29 cellular contexts compared by ENCODE assay signal in the genomic region with DNA sequence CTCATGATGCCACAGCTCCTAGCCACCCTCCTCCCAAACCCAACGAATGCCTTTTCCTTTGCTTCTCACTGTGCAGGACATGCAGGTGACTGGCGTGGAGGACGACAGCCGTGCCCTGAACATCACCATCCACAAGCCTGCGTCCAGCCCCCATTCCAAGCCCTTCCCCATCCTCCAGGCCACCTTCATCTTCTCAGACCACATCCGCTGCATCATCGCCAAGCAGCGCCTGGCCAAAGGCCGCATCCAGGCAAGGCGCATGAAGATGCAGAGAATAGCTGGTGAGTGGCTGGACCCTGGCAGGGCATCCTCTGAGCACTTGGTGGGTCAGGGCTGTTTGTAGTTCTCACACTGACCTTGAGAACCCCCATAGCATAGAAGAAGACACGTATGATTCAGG.
"Had no signal": no experiment of that assay in that cellular context is flagged by ENCODE, and none has a peak within 500 bp of the region (broad histone marks: within the 10 kb centered on the region; RNA-seq: fewer than 3 reads in every experiment).

No MANE protein-coding gene starts in this region.

- H3K27ac Mint-ChIP-seq: activated CD4-positive, alpha-beta memory T cell treated with anti-CD3 and anti-CD28 coated beads, Interleukin-2, amount 10 ng/mL, durations not matched to agents 7 days and 5 days; activated CD8-positive, alpha-beta memory T cell treated with anti-CD3 and anti-CD28 coated beads, Interleukin-2, amount 10 ng/mL, durations not matched to agents 7 days and 5 days; endodermal cell; progenitor cell of endocrine pancreas had no signal

- ATAC-seq: activated CD8-positive, alpha-beta memory T cell treated with anti-CD3 and anti-CD28 coated beads, Interleukin-2, amount 10 ng/mL, durations not matched to agents 7 days and 5 days; foreskin keratinocyte; heart right ventricle; left lobe of liver; lower lobe of right lung; mucosa of descending colon; natural killer cell treated with Interleukin-12 subunit alpha and Interleukin-12 subunit beta and Interleukin-15 and Interleukin-18, amount 100 ng/mL, for 72 hours; sciatic nerve had no signal

- H3K27me3 ChIP-seq: esophagus muscularis mucosa, foreskin keratinocyte, heart right ventricle, neutrophil, stomach, thyroid gland, upper lobe of left lung, vagina had no signal

- H3K27ac ChIP-seq: esophagus muscularis mucosa, foreskin keratinocyte, heart right ventricle, lower lobe of right lung, neutrophil, skin epidermis, stomach, thyroid gland, upper lobe of left lung, vagina had no signal

- H3K4me3 ChIP-seq: esophagus muscularis mucosa, heart right ventricle, lower lobe of right lung, mucosa of descending colon, skin epidermis, stomach, thyroid gland, upper lobe of left lung, vagina had no signal

- H3K9me3 Mint-ChIP-seq: activated CD4-positive, alpha-beta memory T cell treated with anti-CD3 and anti-CD28 coated beads, Interleukin-2, amount 10 ng/mL, durations not matched to agents 7 days and 5 days; endodermal cell; natural killer cell treated with Interleukin-12 subunit alpha and Interleukin-12 subunit beta and Interleukin-15 and Interleukin-18, amount 100 ng/mL, for 72 hours had no signal

- H3K4me3 Mint-ChIP-seq: activated CD4-positive, alpha-beta memory T cell treated with anti-CD3 and anti-CD28 coated beads, Interleukin-2, amount 10 ng/mL, durations not matched to agents 7 days and 5 days; activated CD8-positive, alpha-beta memory T cell treated with anti-CD3 and anti-CD28 coated beads, Interleukin-2, amount 10 ng/mL, durations not matched to agents 7 days and 5 days; endodermal cell; natural killer cell treated with Interleukin-12 subunit alpha and Interleukin-12 subunit beta and Interleukin-15 and Interleukin-18, amount 100 ng/mL, for 72 hours had no signal

- H3K27me3 Mint-ChIP-seq: activated CD4-positive, alpha-beta memory T cell treated with anti-CD3 and anti-CD28 coated beads, Interleukin-2, amount 10 ng/mL, durations not matched to agents 7 days and 5 days; activated CD8-positive, alpha-beta memory T cell treated with anti-CD3 and anti-CD28 coated beads, Interleukin-2, amount 10 ng/mL, durations not matched to agents 7 days and 5 days; natural killer cell treated with Interleukin-12 subunit alpha and Interleukin-12 subunit beta and Interleukin-15 and Interleukin-18, amount 100 ng/mL, for 72 hours; progenitor cell of endocrine pancreas had no signal

- DNase-seq: activated CD4-positive, alpha-beta memory T cell treated with anti-CD3 and anti-CD28 coated beads, Interleukin-2, amount 10 ng/mL, durations not matched to agents 7 days and 5 days; activated CD4-positive, alpha-beta T cell treated with anti-CD3 and anti-CD28 coated beads for 48 hours; activated CD4-positive, CD25-positive, alpha-beta regulatory T cell; activated CD8-positive, alpha-beta memory T cell treated with anti-CD3 and anti-CD28 coated beads, Interleukin-2, amount 10 ng/mL, durations not matched to agents 7 days and 5 days; activated effector memory CD4-positive, alpha-beta T cell treated with Interleukin-2 at 50 U/mL for 16 hours; activated naive CD4-positive, alpha-beta T cell treated with anti-CD3 and anti-CD28 coated beads, Interleukin-2, amount 50 U/mL, for 16 hours; activated T-cell treated with anti-CD3 and anti-CD28 coated beads, Interleukin-2, amount 50 U/mL, for 48 hours; amniotic stem cell; caudate nucleus; endodermal cell; foreskin keratinocyte; heart right ventricle; kidney glomerular epithelial cell; lower lobe of right lung; mesendoderm; mucosa of descending colon; stimulated activated CD4-positive, alpha-beta T cell treated with anti-CD3 and anti-CD28 coated beads, Interleukin-12 subunit alpha, Interleukin-12 subunit beta, amount 100 ng/mL, for 4 hours; stimulated activated CD4-positive, alpha-beta T cell treated with anti-CD3 and anti-CD28 coated beads, Interleukin-4, amount 100 ng/mL, for 1 hour; stomach; thyroid gland had no signal

- H3K4me1 ChIP-seq: foreskin keratinocyte had no signal

- H3K9me3 ChIP-seq: esophagus muscularis mucosa, heart right ventricle, lower lobe of right lung, mucosa of descending colon, neutrophil, stomach, thyroid gland, upper lobe of left lung, vagina had no signal
